25 cellular contexts compared by ENCODE assay signal in genomic region chr20:59333260-59333845, GRCh38. TPM values are rescaled to one million over a fixed set of nuclear protein-coding genes. Genes with fewer than 3 reads are reported as not detected.
DNase-seq lines count a peak whose midpoint lies in the region; FAIRE-seq and TF ChIP-seq lines count a peak whose summit lies in the region.
"Had no signal": no experiment of that assay in that cellular context is flagged by ENCODE, and none has a peak within 500 bp of the region (broad histone marks: within the 10 kb centered on the region; RNA-seq: fewer than 3 reads in every experiment).

No MANE protein-coding gene starts in this region.

- peak overlapping the region; percentile 71 for H3K27ac ChIP-seq in colonic mucosa
- peak overlapping the region; percentile 78 to 80 for H3K27ac ChIP-seq in mucosa of rectum (ENCODE audit: low read depth in 2 of 2, low read length in 2 of 2)
- H3K27ac ChIP-seq in small intestine (ENCODE audit: low read depth in 1 of 2, low read length in 1 of 2), result peak overlapping the region in 1 of 2 donors; percentile 64
- H3K27ac ChIP-seq: BLaER1 treated with 17β-estradiol and CSF1 and Interleukin-3, amounts not matched to agents 10 nM and 100 nM had no signal

- POLR2A ChIA-PET in HEK293T (lab: Yijun Ruan, JAX), result no interaction called here

- no peak for TF ChIP-seq CTCF in colonic mucosa (IDR thresholded peaks at IDR 0.05)

- H3K9me3 ChIP-seq in colonic mucosa, result no peaks in the 10 kb centered on the region
- H3K9me3 ChIP-seq in mucosa of rectum (ENCODE audit: control insufficient read depth in 2 of 2, low read length in 2 of 2), result no peaks in the 10 kb centered on the region
- no peaks in the 10 kb centered on the region for H3K9me3 ChIP-seq in small intestine (ENCODE audit: control insufficient read depth, low read depth)
- H3K9me3 ChIP-seq: BLaER1 treated with 17β-estradiol and CSF1 and Interleukin-3, amounts not matched to agents 10 nM and 100 nM; HAP-1 had no signal

- H3K4me1 ChIP-seq in colonic mucosa (peaks cover 9% of the 10 kb centered on the region), mucosa of rectum (ENCODE audit: control insufficient read depth in 2 of 2, insufficient read depth in 2 of 2, low read length in 2 of 2) (peaks cover 16 to 22% of the 10 kb centered on the region in 2 donors), small intestine (ENCODE audit: control insufficient read depth in 2 of 2, insufficient read depth in 1 of 2, low read depth in 1 of 2, low read length in 1 of 2) (peaks cover 0 to 5% of the 10 kb centered on the region in 2 donors)
- H3K4me1 ChIP-seq: HAP-1 had no signal

- no peak for FAIRE-seq in small intestine (lab: Jason Lieb, UNC)
- FAIRE-seq: D721Med, GM12891, GM18507, H54 had no signal

- H3K27me3 ChIP-seq in colonic mucosa (no peaks in the 10 kb centered on the region), mucosa of rectum (ENCODE audit: control insufficient read depth in 2 of 2, insufficient read depth in 2 of 2, low read length in 2 of 2) (peaks cover 0 to 9% of the 10 kb centered on the region in 2 donors), small intestine (ENCODE audit: control insufficient read depth in 2 of 2, insufficient read depth in 2 of 2, low read length in 2 of 2) (peaks cover 0 to 2% of the 10 kb centered on the region in 2 donors)
- H3K27me3 ChIP-seq: BLaER1 treated with 17β-estradiol and CSF1 and Interleukin-3, amounts not matched to agents 10 nM and 100 nM had no signal

- DNase-seq in colonic mucosa (peak; percentile 72), small intestine (peak; percentile 81), NOMO-1 treated with dmso at 0.1 percent for 144 hours (lab: John Stamatoyannopoulos, UW; ENCODE audit: unreplicated experiment) (no peak), DMS79 (lab: John Stamatoyannopoulos, UW) (no peak), HEK293T (ENCODE audit: extremely low spot score) (no peak)
- no peak for DNase-seq in activated CD4-positive, alpha-beta T cell treated with anti-CD3 and anti-CD28 coated beads, Interleukin-2, amount 50 U/mL, for 4 hours
- DNase-seq: CD4-positive, alpha-beta T cell; CD8-positive, alpha-beta memory T cell; DMS 273 treated with DMSO at 0.1 percent for 48 hours; DMS79 treated with DMSO at 0.1 percent for 48 hours; GF-D8; GOT3 had no signal

- CTCF ChIA-PET in HEK293T (lab: Yijun Ruan, JAX), result no interaction called here

- 25 to 63% (median 34%) methylated on average over 6 of the region's 6 CpGs for WGBS in small intestine, 3 donors

- H3K36me3 ChIP-seq in colonic mucosa (no peaks in the 10 kb centered on the region), mucosa of rectum (ENCODE audit: control insufficient read depth in 2 of 2, insufficient read depth in 2 of 2, low read length in 2 of 2) (no peaks in the 10 kb centered on the region), small intestine (ENCODE audit: control insufficient read depth in 2 of 2, insufficient read depth in 2 of 2, low read length in 2 of 2) (no peaks in the 10 kb centered on the region)
- H3K36me3 ChIP-seq: BLaER1 treated with 17β-estradiol and CSF1 and Interleukin-3, amounts not matched to agents 10 nM and 100 nM; HAP-1 had no signal

- H3K4me3 ChIP-seq in colonic mucosa (no peak overlapping the region), mucosa of rectum (ENCODE audit: low read length in 2 of 2) (peak overlapping the region; percentile 12 to 23), small intestine (ENCODE audit: low read depth in 1 of 2, low read length in 2 of 2) (no peak overlapping the region)
- H3K4me3 ChIP-seq: BLaER1 treated with 17β-estradiol and CSF1 and Interleukin-3, amounts not matched to agents 10 nM and 100 nM; HAP-1 had no signal

- H3K9ac ChIP-seq in colonic mucosa (ENCODE audit: low read depth in 2 of 2, low read length in 2 of 2) (peak overlapping the region in 1 of 2 donors; percentile 31), mucosa of rectum (ENCODE audit: low read depth in 1 of 2, low read length in 2 of 2) (peak overlapping the region in 1 of 2 donors; percentile 42)
- H3K9ac ChIP-seq: BLaER1 treated with 17β-estradiol and CSF1 and Interleukin-3, amounts not matched to agents 10 nM and 100 nM had no signal

- intact Hi-C loops in colonic mucosa (cut with DNase I), result no loop called here

TF ChIP-seq in HEK293T, 16 proteins besides CTCF, POLR2A, EP300 and RAD21:
- TF ChIP-seq CTBP1 (IDR thresholded peaks at IDR 0.05; ENCODE audit: borderline replicate concordance), result no peak
TF ChIP-seq in HEK293T: peak in this region for 0.

RNA-seq across cellular contexts. Expression of gene EDN3, which starts 32.9 kb away (rescaled TPM):
- 10 to 100 TPM; 11.7 to 28.8 TPM for total RNA-seq in colonic mucosa
- 10 to 100 TPM; 10.8 to 58.4 (median 54.3) TPM for polyA plus RNA-seq in small intestine
- total RNA-seq: A172, A673, B cell, Daoy, G401 had no signal
- polyA plus RNA-seq: CD14-positive monocyte; CD8-positive, alpha-beta memory T cell had no signal

Comparison
In these comparisons a context has a peak if more than half of its experiments do, and no peak if none do; other contexts are left out.
1. DNase-seq: peak in colonic mucosa (single experiment) and small intestine (single experiment); none in NOMO-1 treated with dmso at 0.1 percent for 144 hours (single experiment), DMS79 (single experiment), HEK293T (single experiment) and activated CD4-positive, alpha-beta T cell treated with anti-CD3 and anti-CD28 coated beads, Interleukin-2, amount 50 U/mL, for 4 hours (0 of 2).
2. H3K4me3 ChIP-seq: peak in mucosa of rectum (2 of 2); none in colonic mucosa (single experiment) and small intestine (0 of 2).